In the genomic region with DNA sequence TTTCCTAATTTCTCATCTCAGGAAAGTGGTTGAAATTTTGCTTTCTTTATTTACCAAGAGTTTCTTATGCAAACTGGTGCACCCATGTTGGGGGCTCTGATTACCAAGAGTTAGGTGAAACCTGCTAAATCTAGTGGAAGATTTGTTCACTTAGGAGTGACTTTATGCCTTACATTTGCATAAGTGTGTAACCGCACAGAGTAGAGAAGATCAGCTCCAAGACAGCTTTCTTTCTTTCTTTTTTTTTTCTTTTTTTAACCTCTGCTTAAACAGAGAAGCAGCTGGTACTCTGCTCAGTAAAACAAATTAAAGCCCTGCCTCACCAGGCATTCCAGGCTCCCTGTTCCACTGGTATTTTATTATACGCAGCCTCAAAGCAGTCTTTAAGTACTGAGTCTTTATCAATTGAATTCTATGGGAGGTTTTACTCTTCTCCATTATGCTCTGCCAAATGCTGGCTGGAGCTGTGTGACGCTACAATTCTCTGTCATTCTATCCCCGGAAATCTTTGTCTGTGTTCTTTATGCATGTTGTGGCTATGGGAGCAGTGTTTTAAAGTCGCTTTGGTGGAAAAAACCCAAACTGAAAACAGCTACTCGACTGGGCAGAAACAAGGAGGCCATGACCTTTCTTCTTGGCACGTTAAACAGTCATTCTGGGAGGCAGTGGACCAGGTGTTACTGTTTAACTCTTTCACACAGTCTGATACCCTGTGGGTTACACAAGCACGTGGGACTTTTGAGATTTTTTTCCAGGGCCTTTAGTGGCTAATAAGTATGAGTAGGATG, we compare ENCODE assay signal across 9 cellular contexts.
A peak's percentile ranks its signal among the peaks of the same experiment; 100 is the strongest.
DNase-seq lines count a peak whose midpoint lies in the region; ATAC-seq and FAIRE-seq lines count a peak whose summit lies in the region.
"Had no signal": no experiment of that assay in that cellular context is flagged by ENCODE, and none has a peak within 500 bp of the region (broad histone marks: within the 10 kb centered on the region; RNA-seq: fewer than 3 reads in every experiment).

No MANE protein-coding gene starts in this region.

- H2AFZ ChIP-seq in neuron (ENCODE audit: low read depth, low read length): peak overlapping the region; percentile 56

- DNase-seq in RCC 7860 (ENCODE audit: low spot score) (peak; percentile 14), nucleus accumbens (lab: John Stamatoyannopoulos, UW) (no peak)
- no peak for DNase-seq in activated CD8-positive, alpha-beta memory T cell treated with anti-CD3 and anti-CD28 coated beads for 24 hours
- no peak for DNase-seq in activated T-cell treated with anti-CD3 and anti-CD28 coated beads, Interleukin-2, amount 50 U/mL, for 48 hours
- DNase-seq in effector memory CD4-positive, alpha-beta T cell: no peak

- H3K4me3 ChIP-seq in neuron (ENCODE audit: low read length): peak overlapping the region; percentile 27
- no peak overlapping the region for H3K4me3 ChIP-seq in effector memory CD4-positive, alpha-beta T cell (ENCODE audit: insufficient read depth, low read depth, low read length, poor library complexity, severe bottlenecking)

- ATAC-seq in GM18868 (IDR thresholded peaks at IDR 0.05; ENCODE audit: unreplicated experiment): peak; percentile 97
- peak; percentile 99 for ATAC-seq in HG02610 (IDR thresholded peaks at IDR 0.05; ENCODE audit: unreplicated experiment)

- H3K36me3 ChIP-seq in neuron (ENCODE audit: insufficient read depth, low read length): no peaks in the 10 kb centered on the region
- H3K36me3 ChIP-seq in effector memory CD4-positive, alpha-beta T cell (ENCODE audit: control insufficient read depth, insufficient read depth, low read length): no peaks in the 10 kb centered on the region

- no peaks in the 10 kb centered on the region for H3K9me3 ChIP-seq in neuron (ENCODE audit: low read length)
- peaks cover 6% of the 10 kb centered on the region for H3K9me3 ChIP-seq in effector memory CD4-positive, alpha-beta T cell (ENCODE audit: control insufficient read depth, low read length)

- H3K27me3 ChIP-seq in neuron (ENCODE audit: insufficient read depth, low read length): no peaks in the 10 kb centered on the region
- no peaks in the 10 kb centered on the region for H3K27me3 ChIP-seq in effector memory CD4-positive, alpha-beta T cell (replicated peaks; ENCODE audit: control insufficient read depth, insufficient read depth, low read length, poor library complexity, severe bottlenecking)

- H3K27ac ChIP-seq in effector memory CD4-positive, alpha-beta T cell (ENCODE audit: insufficient read depth, low read length, poor library complexity, severe bottlenecking): no peak overlapping the region
- H3K27ac ChIP-seq: epithelial cell of prostate had no signal

- H3K4me1 ChIP-seq in neuron (ENCODE audit: insufficient read depth, low read length): peaks cover 12% of the 10 kb centered on the region
- no peaks in the 10 kb centered on the region for H3K4me1 ChIP-seq in effector memory CD4-positive, alpha-beta T cell (ENCODE audit: control insufficient read depth, insufficient read depth, low read length, poor library complexity, severe bottlenecking)

- peak; percentile 90 for FAIRE-seq in RCC 7860 (lab: Jason Lieb, UNC)
